ENCODE assay signal across 22 cellular contexts in genomic region chr17:28427372-28427771, GRCh38.
DNase-seq lines count a peak whose midpoint lies in the region; ATAC-seq lines count a peak whose summit lies in the region.
"Had no signal": no experiment of that assay in that cellular context is flagged by ENCODE, and none has a peak within 500 bp of the region (broad histone marks: within the 10 kb centered on the region; RNA-seq: fewer than 3 reads in every experiment).

No MANE protein-coding gene starts in this region.

- ATAC-seq in HG03135 (IDR thresholded peaks at IDR 0.05; ENCODE audit: unreplicated experiment) (no peak), GM19023 (IDR thresholded peaks at IDR 0.05; ENCODE audit: unreplicated experiment) (no peak)
- ATAC-seq: activated CD4-positive, alpha-beta T cell treated with anti-CD3 and anti-CD28 coated beads for 36 hours; activated T-cell treated with anti-CD3 and anti-CD28 coated beads, Interleukin-2, amount 50 U/mL, for 4 hours; psoas muscle had no signal

- DNase-seq in NCI-H1436 (lab: John Stamatoyannopoulos, UW) (peak; percentile 30), NCI-H1436 treated with DMSO at 0.1 percent for 48 hours (lab: John Stamatoyannopoulos, UW) (no peak), NCI-H1694 treated with DMSO at 0.1 percent for 48 hours (lab: John Stamatoyannopoulos, UW) (peak; percentile 99), NCI-H69 (lab: John Stamatoyannopoulos, UW) (peak; percentile 97), fibroblast of the conjunctiva (ENCODE audit: low read depth) (peak; percentile 10)
- no peak for DNase-seq in activated CD4-positive, alpha-beta T cell treated with anti-CD3 and anti-CD28 coated beads for 4 hours
- DNase-seq: 8988T; activated CD4-positive, alpha-beta T cell treated with anti-CD3 and anti-CD28 coated beads for 36 hours; activated T-cell treated with anti-CD3 and anti-CD28 coated beads, Interleukin-2, amount 50 U/mL, for 4 hours; BE2C; DMS79 treated with DMSO at 0.1 percent for 48 hours; effector CD4-positive, alpha-beta T cell; foreskin melanocyte; H9; Kasumi-1; mesenchymal stem cell; MV-4-11; naive B cell; psoas muscle; transverse colon had no signal

Comparison
In these comparisons a context has a peak if more than half of its experiments do, and no peak if none do; other contexts are left out.
1. DNase-seq: peak in NCI-H1436 (single experiment), NCI-H1694 treated with DMSO at 0.1 percent for 48 hours (single experiment), NCI-H69 (single experiment) and fibroblast of the conjunctiva (single experiment); none in NCI-H1436 treated with DMSO at 0.1 percent for 48 hours (single experiment) and activated CD4-positive, alpha-beta T cell treated with anti-CD3 and anti-CD28 coated beads for 4 hours (0 of 2).